In genomic region chr6:114339706-114340105, GRCh38 we compare ENCODE assay signal across 19 cellular contexts. TPM values are rescaled to one million over a fixed set of nuclear protein-coding genes. Genes with fewer than 3 reads are reported as not detected.
DNase-seq lines count a peak whose midpoint lies in the region; TF ChIP-seq lines count a peak whose summit lies in the region.
"Had no signal": no experiment of that assay in that cellular context is flagged by ENCODE, and none has a peak within 500 bp of the region (broad histone marks: within the 10 kb centered on the region; RNA-seq: fewer than 3 reads in every experiment).

No MANE protein-coding gene starts in this region.

- TF ChIP-seq CTCF in fibroblast of pulmonary artery (IDR thresholded peaks at IDR 0.05; ENCODE audit: low read length, missing control alignments) (no peak), neural progenitor cell (IDR thresholded peaks at IDR 0.05) (no peak), lower leg skin (IDR thresholded peaks at IDR 0.05) (no peak)

- H3K4me3 ChIP-seq in fibroblast of pulmonary artery (replicated peaks; ENCODE audit: low read depth, low read length) = no peak overlapping the region
- H3K4me3 ChIP-seq in neural progenitor cell = no peak overlapping the region
- no peak overlapping the region for H3K4me3 ChIP-seq in lower leg skin (ENCODE audit: low read depth, poor library complexity, severe bottlenecking)
- H3K4me3 ChIP-seq: gastrocnemius medialis, SJCRH30, vagina had no signal

- no peaks in the 10 kb centered on the region for H3K9me3 ChIP-seq in neural progenitor cell (ENCODE audit: low read depth)
- H3K9me3 ChIP-seq: gastrocnemius medialis, SJCRH30, vagina had no signal

- H2AFZ ChIP-seq in neural progenitor cell (replicated peaks) = peak overlapping the region; percentile 8

- peaks cover 56% of the 10 kb centered on the region for H3K79me2 ChIP-seq in neural progenitor cell (ENCODE audit: low read depth)

- peaks cover 4% of the 10 kb centered on the region for H3K27me3 ChIP-seq in neural progenitor cell
- H3K27me3 ChIP-seq: SJCRH30 had no signal

- H3K27me3 Mint-ChIP-seq in neural progenitor cell (ENCODE audit: insufficient read depth, low read depth) = peaks cover 14% of the 10 kb centered on the region

- no peaks in the 10 kb centered on the region for H4K20me1 ChIP-seq in neural progenitor cell (ENCODE audit: low read depth)

- intact Hi-C loops in lower leg skin (cut with DNase I; ENCODE audit: low total_unique reads) = no loop called here

- peaks cover 2% of the 10 kb centered on the region for H3K36me3 Mint-ChIP-seq in neural progenitor cell

- peak overlapping the region; percentile 96 for H3K4me2 ChIP-seq in neural progenitor cell

- H3K9ac ChIP-seq in neural progenitor cell = no peak overlapping the region

- no peak for TF ChIP-seq POLR2A in lower leg skin (IDR thresholded peaks at IDR 0.05)

- H3K4me3 Mint-ChIP-seq in neural progenitor cell = no peak overlapping the region
- H3K4me3 Mint-ChIP-seq: activated CD4-positive, alpha-beta T cell treated with anti-CD3 and anti-CD28 coated beads, Interleukin-2, amount 10 ng/mL, durations not matched to agents 7 days and 5 days; activated naive CD8-positive, alpha-beta T cell treated with anti-CD3 and anti-CD28 coated beads, Interleukin-2, amount 10 ng/mL, durations not matched to agents 7 days and 5 days; stimulated activated naive CD8-positive, alpha-beta T cell treated with anti-CD3 and anti-CD28 coated beads, Interleukin-15, amount 100 ng/mL, for 72 hours had no signal

- H3K27ac Mint-ChIP-seq in neural progenitor cell = no peak overlapping the region
- H3K27ac Mint-ChIP-seq: activated CD4-positive, alpha-beta T cell treated with anti-CD3 and anti-CD28 coated beads, Interleukin-2, amount 10 ng/mL, durations not matched to agents 7 days and 5 days; activated naive CD8-positive, alpha-beta T cell treated with anti-CD3 and anti-CD28 coated beads, Interleukin-2, amount 10 ng/mL, durations not matched to agents 7 days and 5 days; progenitor cell of endocrine pancreas; stimulated activated naive CD8-positive, alpha-beta T cell treated with anti-CD3 and anti-CD28 coated beads, Interleukin-15, amount 100 ng/mL, for 72 hours had no signal

- DNase-seq in EH (ENCODE audit: low read depth) (peak; percentile 10), NCI-H226 (peak; percentile 60), fibroblast of pulmonary artery (ENCODE audit: low read depth) (peak; percentile 7), neural progenitor cell (ENCODE audit: low spot score) (no peak), putamen (ENCODE audit: low spot score) (no peak), lower leg skin (ENCODE audit: low spot score in 2 of 2) (no peak)
- no peak for DNase-seq in activated CD4-positive, alpha-beta T cell treated with anti-CD3 and anti-CD28 coated beads for 4 hours
- no peak for DNase-seq in activated effector memory CD4-positive, alpha-beta T cell treated with Interleukin-2 at 50 U/mL for 16 hours
- DNase-seq: activated CD4-positive, alpha-beta T cell treated with anti-CD3 and anti-CD28 coated beads, Interleukin-2, amount 10 ng/mL, durations not matched to agents 7 days and 5 days; activated naive CD8-positive, alpha-beta T cell treated with anti-CD3 and anti-CD28 coated beads, Interleukin-2, amount 10 ng/mL, durations not matched to agents 7 days and 5 days; activated T-cell treated with anti-CD3 and anti-CD28 coated beads, Interleukin-2, amount 50 U/mL, for 1 hour; gastrocnemius medialis; kidney; NCI-H446; SJCRH30; stimulated activated naive CD8-positive, alpha-beta T cell treated with anti-CD3 and anti-CD28 coated beads, Interleukin-15, amount 100 ng/mL, for 72 hours; T1000 had no signal

- peaks cover 16% of the 10 kb centered on the region for H3K4me1 ChIP-seq in neural progenitor cell
- H3K4me1 ChIP-seq: SJCRH30 had no signal

- no peak overlapping the region for H3K27ac ChIP-seq in neural progenitor cell
- H3K27ac ChIP-seq: gastrocnemius medialis, SJCRH30, vagina had no signal

- 18 to 20% methylated on average over 1 of the region's 1 CpG for WGBS in lower leg skin, 2 donors

- peaks cover 16% of the 10 kb centered on the region for H3F3A ChIP-seq in neural progenitor cell (ENCODE audit: low read depth)

- no peaks in the 10 kb centered on the region for H3K36me3 ChIP-seq in neural progenitor cell
- H3K36me3 ChIP-seq: gastrocnemius medialis, SJCRH30, vagina had no signal

- no peaks in the 10 kb centered on the region for H3K9me3 Mint-ChIP-seq in neural progenitor cell
- H3K9me3 Mint-ChIP-seq: activated CD4-positive, alpha-beta T cell treated with anti-CD3 and anti-CD28 coated beads, Interleukin-2, amount 10 ng/mL, durations not matched to agents 7 days and 5 days; activated naive CD8-positive, alpha-beta T cell treated with anti-CD3 and anti-CD28 coated beads, Interleukin-2, amount 10 ng/mL, durations not matched to agents 7 days and 5 days; stimulated activated naive CD8-positive, alpha-beta T cell treated with anti-CD3 and anti-CD28 coated beads, Interleukin-15, amount 100 ng/mL, for 72 hours had no signal

- H3K4me1 Mint-ChIP-seq in neural progenitor cell = peaks cover 22% of the 10 kb centered on the region
- H3K4me1 Mint-ChIP-seq: activated CD4-positive, alpha-beta T cell treated with anti-CD3 and anti-CD28 coated beads, Interleukin-2, amount 10 ng/mL, durations not matched to agents 7 days and 5 days had no signal

RNA-seq across cellular contexts. Expression of gene HS3ST5, which starts 3.1 kb away (rescaled TPM):
- 0.34 and 0.37 TPM in 2 replicates for total RNA-seq in neural progenitor cell (ENCODE audit: low replicate concordance)
- total RNA-seq in lower leg skin = not detected
- total RNA-seq: activated CD4-positive, alpha-beta T cell treated with anti-CD3 and anti-CD28 coated beads, Interleukin-2, amount 10 ng/mL, durations not matched to agents 7 days and 5 days; activated naive CD8-positive, alpha-beta T cell treated with anti-CD3 and anti-CD28 coated beads, Interleukin-2, amount 10 ng/mL, durations not matched to agents 7 days and 5 days; vagina had no signal

Comparison
In these comparisons a context has a peak if more than half of its experiments do, and no peak if none do; other contexts are left out.
1. DNase-seq: peak in EH (single experiment), NCI-H226 (single experiment) and fibroblast of pulmonary artery (single experiment); none in neural progenitor cell (single experiment), activated CD4-positive, alpha-beta T cell treated with anti-CD3 and anti-CD28 coated beads for 4 hours (0 of 2), putamen (single experiment), activated effector memory CD4-positive, alpha-beta T cell treated with Interleukin-2 at 50 U/mL for 16 hours (single experiment) and lower leg skin (0 of 2).